ENCODE assay signal across 16 cellular contexts in the genomic region with DNA sequence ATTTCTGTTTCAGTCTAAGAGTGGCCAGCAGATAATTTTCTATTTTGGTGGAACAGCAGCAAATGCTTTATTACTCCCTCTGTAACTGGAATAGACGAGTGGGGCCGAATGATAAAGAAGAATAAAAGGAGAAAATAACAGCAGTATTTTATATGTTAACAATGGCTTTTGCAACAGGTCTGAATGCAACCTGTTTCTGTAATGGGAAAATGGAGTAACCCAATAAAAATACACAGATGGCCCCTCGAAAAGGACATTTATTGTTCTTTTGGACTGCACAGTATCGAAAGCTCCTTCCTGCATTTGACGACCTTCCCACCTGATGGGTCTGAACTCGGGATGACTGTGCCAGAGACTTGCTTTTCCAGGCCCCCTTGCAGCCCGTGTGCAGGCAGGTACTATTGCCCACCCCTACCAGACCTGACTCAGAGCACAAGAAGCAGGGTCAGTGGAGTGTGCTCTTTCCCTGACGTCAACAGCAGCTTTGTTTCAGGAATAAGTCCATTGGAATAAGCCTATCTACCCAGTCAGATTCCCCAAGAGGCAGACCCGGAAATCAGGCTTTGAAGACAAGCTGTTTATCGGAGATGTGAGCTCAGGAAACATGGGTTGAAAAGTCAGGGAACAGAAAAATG.
DNase-seq lines count a peak whose midpoint lies in the region; ATAC-seq and TF ChIP-seq lines count a peak whose summit lies in the region.
"Had no signal": no experiment of that assay in that cellular context is flagged by ENCODE, and none has a peak within 500 bp of the region (broad histone marks: within the 10 kb centered on the region; RNA-seq: fewer than 3 reads in every experiment).

No MANE protein-coding gene starts in this region.

- peaks cover 14% of the 10 kb centered on the region for H3K9me3 Mint-ChIP-seq in neural progenitor cell

- no peak for DNase-seq in right cardiac atrium
- no peak for DNase-seq in left ventricle myocardium inferior
- peak; percentile 29 to 49 for DNase-seq in cardiac fibroblast (ENCODE audit: low read depth in 2 of 2)
- no peak for DNase-seq in neural progenitor cell (ENCODE audit: low spot score)
- no peak for DNase-seq in activated effector memory CD4-positive, alpha-beta T cell treated with Interleukin-2 at 50 U/mL for 16 hours
- DNase-seq in WERI-Rb-1 = no peak
- DNase-seq: 8988T; AML-193; Caco-2; CD8-positive, alpha-beta memory T cell; DND-41; GF-D8 had no signal

- H3K36me3 ChIP-seq in left ventricle myocardium inferior (no peaks in the 10 kb centered on the region), neural progenitor cell (no peaks in the 10 kb centered on the region), WERI-Rb-1 (no peaks in the 10 kb centered on the region)
- H3K36me3 ChIP-seq: BLaER1 had no signal

- H3K27ac Mint-ChIP-seq in neural progenitor cell = peak overlapping the region; percentile 51
- H3K27ac Mint-ChIP-seq: CD8-positive, alpha-beta memory T cell had no signal

- peaks cover 10% of the 10 kb centered on the region for H3K36me3 Mint-ChIP-seq in neural progenitor cell
- H3K36me3 Mint-ChIP-seq: CD8-positive, alpha-beta memory T cell had no signal

- H3K9me3 ChIP-seq in right cardiac atrium (ENCODE audit: control insufficient read depth, low read length) (no peaks in the 10 kb centered on the region), left ventricle myocardium inferior (replicated peaks) (peaks cover 18% of the 10 kb centered on the region), neural progenitor cell (ENCODE audit: low read depth) (no peaks in the 10 kb centered on the region), WERI-Rb-1 (ENCODE audit: severe bottlenecking) (no peaks in the 10 kb centered on the region)

- peak; percentile 29 to 82 for ATAC-seq in right cardiac atrium
- no peak for ATAC-seq in GM18867 (IDR thresholded peaks at IDR 0.05; ENCODE audit: unreplicated experiment)
- ATAC-seq: HCT116 had no signal

- H3K4me1 ChIP-seq in right cardiac atrium (ENCODE audit: control insufficient read depth, insufficient read depth, low read length) (peaks cover 3% of the 10 kb centered on the region), left ventricle myocardium inferior (peaks cover 10% of the 10 kb centered on the region), neural progenitor cell (peaks cover 8% of the 10 kb centered on the region)
- H3K4me1 ChIP-seq: BLaER1 had no signal

- no peak overlapping the region for H3K9ac ChIP-seq in neural progenitor cell
- H3K9ac ChIP-seq: BLaER1 had no signal

- no peak overlapping the region for H3K27ac ChIP-seq in right cardiac atrium (ENCODE audit: low read length)
- H3K27ac ChIP-seq in left ventricle myocardium inferior (replicated peaks) = no peak overlapping the region
- no peak overlapping the region for H3K27ac ChIP-seq in neural progenitor cell
- H3K27ac ChIP-seq in WERI-Rb-1 = no peak overlapping the region
- H3K27ac ChIP-seq: BLaER1, HL-60 had no signal

- H3K4me1 Mint-ChIP-seq in neural progenitor cell = no peaks in the 10 kb centered on the region
- H3K4me1 Mint-ChIP-seq: CD8-positive, alpha-beta memory T cell had no signal

- no peaks in the 10 kb centered on the region for H3K27me3 Mint-ChIP-seq in neural progenitor cell (ENCODE audit: insufficient read depth, low read depth)

- WGBS in right cardiac atrium = 42% methylated on average over 10 of the region's 10 CpGs

- no peak overlapping the region for H3K4me3 Mint-ChIP-seq in neural progenitor cell
- H3K4me3 Mint-ChIP-seq: CD8-positive, alpha-beta memory T cell had no signal

- no peaks in the 10 kb centered on the region for H4K20me1 ChIP-seq in neural progenitor cell (ENCODE audit: low read depth)
- H4K20me1 ChIP-seq: BLaER1 had no signal

- intact Hi-C loops in right cardiac atrium (cut with DNase I) (no loop called here), left ventricle myocardium inferior (cut with micrococcal nuclease) (no loop called here)

- no peaks in the 10 kb centered on the region for H3F3A ChIP-seq in neural progenitor cell (ENCODE audit: low read depth)

- no peak overlapping the region for H3K4me2 ChIP-seq in neural progenitor cell
- H3K4me2 ChIP-seq: BLaER1 had no signal

- no peaks in the 10 kb centered on the region for H3K27me3 ChIP-seq in right cardiac atrium (ENCODE audit: control insufficient read depth, insufficient read depth)
- H3K27me3 ChIP-seq in left ventricle myocardium inferior (ENCODE audit: low read depth) = no peaks in the 10 kb centered on the region
- no peaks in the 10 kb centered on the region for H3K27me3 ChIP-seq in neural progenitor cell
- no peaks in the 10 kb centered on the region for H3K27me3 ChIP-seq in WERI-Rb-1 (ENCODE audit: insufficient read depth, low read depth, severe bottlenecking)
- H3K27me3 ChIP-seq: BLaER1 had no signal

- TF ChIP-seq CTCF in left ventricle myocardium inferior (IDR thresholded peaks at IDR 0.05; ENCODE audit: borderline replicate concordance) (no peak), cardiac fibroblast (IDR thresholded peaks at IDR 0.05; ENCODE audit: low read depth, low read length) (no peak), neural progenitor cell (IDR thresholded peaks at IDR 0.05) (no peak), WERI-Rb-1 (IDR thresholded peaks at IDR 0.05; ENCODE audit: low read depth, low read length) (no peak)

- H2AFZ ChIP-seq in neural progenitor cell (replicated peaks) = no peak overlapping the region

- H3K79me2 ChIP-seq in neural progenitor cell (ENCODE audit: low read depth) = no peaks in the 10 kb centered on the region

- H3K4me3 ChIP-seq in right cardiac atrium (ENCODE audit: low read length) (no peak overlapping the region), left ventricle myocardium inferior (no peak overlapping the region), cardiac fibroblast (replicated peaks in 1 of 2; ENCODE audit: low read depth in 2 of 2, low read length in 2 of 2) (no peak overlapping the region), neural progenitor cell (no peak overlapping the region), WERI-Rb-1 (ENCODE audit: low read depth, low read length) (no peak overlapping the region)
- H3K4me3 ChIP-seq: BLaER1 had no signal

Comparison
In these comparisons a context has a peak if more than half of its experiments do, and no peak if none do; other contexts are left out.
1. DNase-seq: peak in cardiac fibroblast (2 of 2); none in right cardiac atrium (0 of 3), left ventricle myocardium inferior (single experiment), neural progenitor cell (single experiment), activated effector memory CD4-positive, alpha-beta T cell treated with Interleukin-2 at 50 U/mL for 16 hours (single experiment) and WERI-Rb-1 (single experiment).